ENCODE assay signal across 11 cellular contexts in genomic region chr1:168535536-168535935, GRCh38. TPM values are rescaled to one million over a fixed set of nuclear protein-coding genes. Genes with fewer than 3 reads are reported as not detected.
A peak's percentile ranks its signal among the peaks of the same experiment; 100 is the strongest.
DNase-seq lines count a peak whose midpoint lies in the region; ATAC-seq, FAIRE-seq and TF ChIP-seq lines count a peak whose summit lies in the region.
"Had no signal": no experiment of that assay in that cellular context is flagged by ENCODE, and none has a peak within 500 bp of the region (broad histone marks: within the 10 kb centered on the region; RNA-seq: fewer than 3 reads in every experiment).

No MANE protein-coding gene starts in this region.

- FAIRE-seq in GM12891 (lab: Jason Lieb, UNC): peak; percentile 43

- peaks cover 6 to 24% (median 13%) of the 10 kb centered on the region in 3 donors for H3K36me3 Mint-ChIP-seq in immature natural killer cell

- DNase-seq in GM12891 (ENCODE audit: insufficient read length, low spot score) (no peak), MV-4-11 (lab: John Stamatoyannopoulos, UW) (peak; percentile 89), immature natural killer cell (peak; percentile 76 to 80 (median 79)), putamen (ENCODE audit: low spot score) (no peak), tibial nerve (ENCODE audit: low spot score in 2 of 2) (no peak), NCI-H446 (lab: John Stamatoyannopoulos, UW) (no peak)
- DNase-seq: activated CD4-positive, CD25-positive, alpha-beta regulatory T cell; psoas muscle had no signal

- H3K27ac ChIP-seq in tibial nerve: peak overlapping the region in 1 of 4 donors; percentile 50
- H3K27ac ChIP-seq: psoas muscle had no signal

- 58 to 75% methylated on average over 1 of the region's 1 CpG for WGBS in tibial nerve, 2 donors

- no peaks in the 10 kb centered on the region for H3K9me3 ChIP-seq in tibial nerve
- H3K9me3 ChIP-seq: psoas muscle had no signal

- H3K27me3 ChIP-seq in tibial nerve: no peaks in the 10 kb centered on the region

- peaks cover 93 to 95% of the 10 kb centered on the region in 2 donors for H3K4me1 Mint-ChIP-seq in immature natural killer cell

- H3K4me1 ChIP-seq in tibial nerve: peaks cover 0 to 5% (median 0%) of the 10 kb centered on the region in 4 donors
- H3K4me1 ChIP-seq: psoas muscle had no signal

- no peaks in the 10 kb centered on the region for H3K36me3 ChIP-seq in tibial nerve

- TF ChIP-seq POLR2A in GM12891 (IDR thresholded peaks at IDR 0.05; ENCODE audit: low read depth, low read length) (no peak), tibial nerve (IDR thresholded peaks at IDR 0.05) (no peak)

- H3K4me3 Mint-ChIP-seq in immature natural killer cell: peak overlapping the region; percentile 71 to 87 (median 82)

- H3K4me3 ChIP-seq in tibial nerve: no peak overlapping the region
- H3K4me3 ChIP-seq: psoas muscle had no signal

- peak overlapping the region; percentile 83 to 93 (median 90) for H3K27ac Mint-ChIP-seq in immature natural killer cell

- H3K27me3 Mint-ChIP-seq in immature natural killer cell (ENCODE audit: low read depth in 3 of 3): peaks cover 0 to 1% (median 0%) of the 10 kb centered on the region in 3 donors

- ATAC-seq in GM21515 (IDR thresholded peaks at IDR 0.05; ENCODE audit: unreplicated experiment): peak; percentile 51
- no peak for ATAC-seq in HG03196 (IDR thresholded peaks at IDR 0.05; ENCODE audit: unreplicated experiment)
- ATAC-seq: psoas muscle had no signal

- TF ChIP-seq EP300 in tibial nerve (IDR thresholded peaks at IDR 0.05): no peak

- peaks cover 0 to 13% (median 2%) of the 10 kb centered on the region in 6 donors for H3K9me3 Mint-ChIP-seq in immature natural killer cell

- TF ChIP-seq CTCF in tibial nerve (IDR thresholded peaks at IDR 0.05): no peak

TF ChIP-seq in GM12891, 5 proteins besides CTCF, POLR2A, EP300 and RAD21:
- TF ChIP-seq POLR2AphosphoS5 (IDR thresholded peaks at IDR 0.05; ENCODE audit: low read depth, low read length) (no peak), POU2F2 (IDR thresholded peaks at IDR 0.05; ENCODE audit: low read depth, low read length) (no peak), PAX5 (IDR thresholded peaks at IDR 0.05; ENCODE audit: insufficient read depth, low read length, severe bottlenecking) (no peak), TAF1 (IDR thresholded peaks at IDR 0.05; ENCODE audit: low read depth, low read length) (no peak), SPI1 (IDR thresholded peaks at IDR 0.05; ENCODE audit: low read depth, low read length) (no peak)
TF ChIP-seq in GM12891: peak in this region for 0.

RNA-seq across cellular contexts. Expression of gene XCL2, which starts 8.3 kb away (rescaled TPM):
- 0.96 TPM for polyA plus RNA-seq in GM12891 (2012; ENCODE audit: low read depth, missing spikeins)
- polyA plus RNA-seq in immature natural killer cell: 1,000 to 10,000 TPM in 1 of 3 donors, 100 to 1,000 TPM in 2; 537 to 1,283 (median 719) TPM
- not detected for total RNA-seq in tibial nerve
- total RNA-seq: G401, psoas muscle had no signal
- polyA plus RNA-seq: psoas muscle had no signal

RNA-seq across cellular contexts. Expression of gene XCL1, which starts 40.9 kb away (rescaled TPM):
- 4.8 TPM for polyA plus RNA-seq in GM12891 (2012; ENCODE audit: low read depth, missing spikeins)
- polyA plus RNA-seq in immature natural killer cell: 100 to 1,000 TPM in 1 of 3 donors, 10 to 100 TPM in 2; 40.1 to 123 (median 59.8) TPM
- under 1 TPM in 1 of 4 donors, not detected in 3; 0.66 TPM for total RNA-seq in tibial nerve
- total RNA-seq: G401 had no signal

Comparison
In these comparisons a context has a peak if more than half of its experiments do, and no peak if none do; other contexts are left out.
1. DNase-seq: peak in MV-4-11 (single experiment) and immature natural killer cell (3 of 3); none in GM12891 (single experiment), putamen (single experiment), tibial nerve (0 of 2) and NCI-H446 (0 of 2).